In genomic region chr1:161374373-161374772, GRCh38 we compare ENCODE assay signal across 12 cellular contexts. TPM values are rescaled to one million over a fixed set of nuclear protein-coding genes. Genes with fewer than 3 reads are reported as not detected.
DNase-seq lines count a peak whose midpoint lies in the region; ATAC-seq, FAIRE-seq and TF ChIP-seq lines count a peak whose summit lies in the region.
"Had no signal": no experiment of that assay in that cellular context is flagged by ENCODE, and none has a peak within 500 bp of the region (broad histone marks: within the 10 kb centered on the region; RNA-seq: fewer than 3 reads in every experiment).

No MANE protein-coding gene starts in this region.

- no peak overlapping the region for H3K27ac ChIP-seq in K562 (ENCODE audit: extremely low read depth, low read depth, low read length)
- no peak overlapping the region for H3K27ac ChIP-seq in neural progenitor cell
- H3K27ac ChIP-seq in kidney (ENCODE audit: low read depth in 2 of 2, low read length in 2 of 2): no peak overlapping the region
- H3K27ac ChIP-seq: spleen had no signal

- intact Hi-C loops in K562 (cut with micrococcal nuclease): loop anchor here (2.0 kb wide), 1 partner anchor 182 kb away; no protein-coding TSS in a partner anchor
- intact Hi-C loops in kidney (cut with DNase I): loop anchor here (10.0 kb wide), 1 partner anchor 160 kb away; the partner anchor contains the start of gene FCER1G

- DNase-seq in NCI-H1694 treated with DMSO at 0.1 percent for 48 hours (lab: John Stamatoyannopoulos, UW): peak; percentile 4
- DNase-seq in NCI-H1694 (lab: John Stamatoyannopoulos, UW): no peak
- peak; percentile 25 for DNase-seq in M059J (ENCODE audit: low read depth)
- peak in 2 of 4 experiments; percentile 44 to 55 for DNase-seq in K562 (ENCODE audit: extremely low read depth in 1 of 4, low spot score in 3 of 4)
- no peak for DNase-seq in neural progenitor cell (ENCODE audit: low spot score)
- DNase-seq in stimulated activated naive CD4-positive, alpha-beta T cell (lab: John Stamatoyannopoulos, UW): no peak
- DNase-seq in kidney: no peak
- no peak for DNase-seq in mesothelial cell of epicardium (ENCODE audit: low spot score in 2 of 2, unreplicated experiment in 2 of 2)
- DNase-seq: left colon, spleen had no signal

- H3K9me3 ChIP-seq in K562 (replicated peaks; ENCODE audit: control insufficient read depth, insufficient read depth, low read depth, low read length) (no peaks in the 10 kb centered on the region), neural progenitor cell (ENCODE audit: low read depth) (no peaks in the 10 kb centered on the region), kidney (ENCODE audit: control insufficient read depth in 1 of 2, low read length in 2 of 2) (no peaks in the 10 kb centered on the region)
- H3K9me3 ChIP-seq: spleen had no signal

- H3K4me1 ChIP-seq in K562 (replicated peaks in 1 of 2; ENCODE audit: control insufficient read depth in 2 of 2, insufficient read depth in 2 of 2, low read length in 2 of 2) (peaks cover 0 to 7% of the 10 kb centered on the region in 2 experiments; a peak in 2 of 5 replicates), neural progenitor cell (no peaks in the 10 kb centered on the region), kidney (ENCODE audit: control insufficient read depth in 1 of 2, insufficient read depth in 1 of 2, low read depth in 1 of 2, low read length in 2 of 2) (no peaks in the 10 kb centered on the region)
- H3K4me1 ChIP-seq: spleen had no signal

- H2AFZ ChIP-seq in K562 (ENCODE audit: low read depth, low read length): no peak overlapping the region
- no peak overlapping the region for H2AFZ ChIP-seq in neural progenitor cell (replicated peaks)

- ATAC-seq in K562: peak; percentile 90
- ATAC-seq: left colon had no signal

- H4K20me1 ChIP-seq in K562 (replicated peaks; ENCODE audit: control insufficient read depth, insufficient read depth, low read length): no peaks in the 10 kb centered on the region
- no peaks in the 10 kb centered on the region for H4K20me1 ChIP-seq in neural progenitor cell (ENCODE audit: low read depth)

- no peaks in the 10 kb centered on the region for H3K4me1 Mint-ChIP-seq in neural progenitor cell
- H3K4me1 Mint-ChIP-seq in mesothelial cell of epicardium: no peaks in the 10 kb centered on the region

- no peaks in the 10 kb centered on the region for H3F3A ChIP-seq in neural progenitor cell (ENCODE audit: low read depth)

- WGBS in K562 (ENCODE audit: insufficient coverage, low coverage, missing lambda C conversion rate): 11% methylated on average over 2 of the region's 2 CpGs

- peaks cover 5% of the 10 kb centered on the region for H3K27me3 Mint-ChIP-seq in neural progenitor cell (ENCODE audit: insufficient read depth, low read depth)
- H3K27me3 Mint-ChIP-seq in mesothelial cell of epicardium (ENCODE audit: low read depth): no peaks in the 10 kb centered on the region

- H3K36me3 Mint-ChIP-seq in neural progenitor cell (no peaks in the 10 kb centered on the region), mesothelial cell of epicardium (no peaks in the 10 kb centered on the region)

- no peaks in the 10 kb centered on the region for H3K36me3 ChIP-seq in K562 (ENCODE audit: control insufficient read depth, insufficient read depth, low read length)
- H3K36me3 ChIP-seq in neural progenitor cell: no peaks in the 10 kb centered on the region
- no peaks in the 10 kb centered on the region for H3K36me3 ChIP-seq in kidney (ENCODE audit: control insufficient read depth in 1 of 2, insufficient read depth in 2 of 2, low read length in 2 of 2)
- H3K36me3 ChIP-seq: spleen had no signal

- in situ Hi-C loops in K562 (cut with MboI): no loop called here

- TF ChIP-seq CTCF in K562 (IDR thresholded peaks at IDR 0.05 in 2 of 3, conservative IDR thresholded peaks at IDR 0.05 in 1 of 3; ENCODE audit: insufficient read depth in 2 of 3, low read depth in 1 of 3, low read length in 3 of 3) (peak; percentile 47 to 84 (median 52); a peak in 5 of 6 replicates), neural progenitor cell (IDR thresholded peaks at IDR 0.05) (peak; percentile 33), kidney (IDR thresholded peaks at IDR 0.05; ENCODE audit: borderline replicate concordance, extremely low read depth, insufficient read depth) (no peak), mesothelial cell of epicardium (IDR thresholded peaks at IDR 0.05; ENCODE audit: unreplicated experiment) (no peak)

- BruUV-seq in K562 (replicated peaks; lab: Mats Ljungman, UMichigan): no TSS peak

- H3K9me3 Mint-ChIP-seq in neural progenitor cell: no peaks in the 10 kb centered on the region
- H3K9me3 Mint-ChIP-seq in mesothelial cell of epicardium: no peaks in the 10 kb centered on the region
- H3K9me3 Mint-ChIP-seq: activated T-helper 2 cell treated with anti-CD3 and anti-CD28 coated beads, Interferon-gamma antibody, Interleukin-2, Interleukin-4, amounts not matched to agents 10 μg/mL and 5 μg/mL and 100 μg/mL, durations not matched to agents 14 hours and 24 hours and 36 hours had no signal

- H3K9me1 ChIP-seq in K562 (ENCODE audit: control insufficient read depth, insufficient read depth, low read length): no peaks in the 10 kb centered on the region

- H3K79me2 ChIP-seq in K562 (ENCODE audit: control insufficient read depth, insufficient read depth, low read length): no peaks in the 10 kb centered on the region
- H3K79me2 ChIP-seq in neural progenitor cell (ENCODE audit: low read depth): no peaks in the 10 kb centered on the region

- H3K4me3 Mint-ChIP-seq in neural progenitor cell (no peak overlapping the region), mesothelial cell of epicardium (no peak overlapping the region)

- H3K9ac ChIP-seq in K562 (ENCODE audit: insufficient read depth in 1 of 2, low read depth in 2 of 2, low read length in 2 of 2): no peak overlapping the region
- H3K9ac ChIP-seq in neural progenitor cell: no peak overlapping the region
- no peak overlapping the region for H3K9ac ChIP-seq in kidney (ENCODE audit: low read length in 2 of 2)

- TF ChIP-seq POLR2A in K562 (conservative IDR thresholded peaks at IDR 0.05): no peak

- TF ChIP-seq EP300 in K562 (IDR thresholded peaks at IDR 0.05; ENCODE audit: low read length): no peak

- peak; percentile 67 to 80 for TF ChIP-seq RAD21 in K562 (CRISPR knock-in tag; conservative IDR thresholded peaks at IDR 0.05 in 1 of 2, IDR thresholded peaks at IDR 0.05 in 1 of 2)

- FAIRE-seq in K562 (lab: Jason Lieb, UNC) (peak; percentile 56), kidney (lab: Jason Lieb, UNC) (no peak)

- CTCF ChIA-PET in K562 (lab: Yijun Ruan, JAX; ENCODE audit: low intra/inter-chr PET ratio): interaction anchor here (0.6 to 2.6 kb wide), 9 partner anchors 147 to 692 kb away, joined by 3 to 10 read pairs (median 5); partner anchors contain the start of gene TOMM40L

- no peaks in the 10 kb centered on the region for H3K27me3 ChIP-seq in K562 (ENCODE audit: control insufficient read depth in 2 of 2, insufficient read depth in 2 of 2, low read length in 2 of 2)
- H3K27me3 ChIP-seq in neural progenitor cell: no peaks in the 10 kb centered on the region
- H3K27me3 ChIP-seq: spleen had no signal

- POLR2A ChIA-PET in K562 (lab: Yijun Ruan, JAX): interaction anchor here (0.6 to 1.3 kb wide), 6 partner anchors 9 to 216 kb away, joined by 3 to 4 read pairs (median 3); partner anchors contain the start of gene PPOX

- H3K4me3 ChIP-seq in K562: no peak overlapping the region
- H3K4me3 ChIP-seq in neural progenitor cell: no peak overlapping the region
- no peak overlapping the region for H3K4me3 ChIP-seq in kidney (ENCODE audit: low read length in 2 of 2)
- H3K4me3 ChIP-seq: spleen had no signal

- H3K27ac Mint-ChIP-seq in neural progenitor cell: no peak overlapping the region
- no peak overlapping the region for H3K27ac Mint-ChIP-seq in mesothelial cell of epicardium
- H3K27ac Mint-ChIP-seq: activated T-helper 2 cell treated with anti-CD3 and anti-CD28 coated beads, Interferon-gamma antibody, Interleukin-2, Interleukin-4, amounts not matched to agents 10 μg/mL and 5 μg/mL and 100 μg/mL, durations not matched to agents 14 hours and 24 hours and 36 hours had no signal

- H3K4me2 ChIP-seq in K562 (ENCODE audit: insufficient read depth, low read length) (no peak overlapping the region), neural progenitor cell (no peak overlapping the region)

RNA-seq across cellular contexts. Expression of gene CFAP126, which starts 6.7 kb away (rescaled TPM):
- not detected in 2 replicates for total RNA-seq in M059J (2014; rRNA removed; shearing (Covaris generic))
- total RNA-seq in K562 (2011; cell fraction: chromatin; rRNA removed; ENCODE audit: low replicate concordance): not detected in 2 replicates
- total RNA-seq in K562 (2011; cell fraction: nucleolus; rRNA removed): not detected in 2 replicates
- not detected in 2 replicates for total RNA-seq in K562 (2011; cell fraction: nucleoplasm; rRNA removed)
- total RNA-seq in K562 (2014; rRNA removed) (not detected in 2 replicates), K562 (2014; rRNA removed; fragmentation: Illumina TruSeq; extraction: Trizol) (not detected in 2 replicates), K562 (2015; rRNA removed; fragmentation: Illumina TruSeq; extraction: Trizol) (not detected in 2 replicates), K562 (2021) (not detected in 2 replicates), neural progenitor cell (ENCODE audit: low replicate concordance) (not detected in 2 replicates), kidney (3.4 TPM), mesothelial cell of epicardium (not detected in 3 replicates)
- polyA plus RNA-seq in K562 (2011; rRNA removed) (not detected in 2 replicates), K562 (2014; fragmentation: Illumina TruSeq; extraction: Trizol) (not detected in 2 replicates), K562 (2014; fragmentation: Nextera tagmentation; extraction: Ambion mirVana) (not detected), K562 (2014; rRNA removed) (not detected in 2 replicates), kidney (ENCODE audit: insufficient read depth, low read depth, low replicate concordance) (2.5 TPM)
- not detected in 2 replicates for polyA plus RNA-seq in K562 (2011; cell fraction: cytosol; rRNA removed)
- polyA plus RNA-seq in K562 (2011; cell fraction: nucleus; rRNA removed): not detected in 2 replicates
- not detected in 2 replicates for polyA plus RNA-seq in K562 (2012)
- polyA minus RNA-seq in K562 (2011; rRNA and poly(A)+ RNA removed): not detected in 2 replicates
- not detected in 2 replicates for polyA minus RNA-seq in K562 (2011; cell fraction: cytosol; rRNA and poly(A)+ RNA removed)
- polyA minus RNA-seq in K562 (2011; cell fraction: nucleus; rRNA and poly(A)+ RNA removed): not detected in 2 replicates
- total RNA-seq: activated T-helper 2 cell treated with anti-CD3 and anti-CD28 coated beads, Interferon-gamma antibody, Interleukin-2, Interleukin-4, amounts not matched to agents 10 μg/mL and 5 μg/mL and 100 μg/mL, durations not matched to agents 14 hours and 24 hours and 36 hours; left colon; spleen; subcutaneous adipose tissue had no signal
- polyA plus RNA-seq: spleen had no signal

Comparison
In these comparisons a context has a peak if more than half of its experiments do, and no peak if none do; other contexts are left out.
1. DNase-seq: peak in NCI-H1694 treated with DMSO at 0.1 percent for 48 hours (single experiment) and M059J (single experiment); none in NCI-H1694 (single experiment), neural progenitor cell (single experiment), stimulated activated naive CD4-positive, alpha-beta T cell (0 of 6), kidney (single experiment) and mesothelial cell of epicardium (0 of 2).
2. CTCF ChIP-seq: peak in K562 (3 of 3) and neural progenitor cell (single experiment); none in kidney (single experiment) and mesothelial cell of epicardium (single experiment).